In genomic region chr2:210366675-210367080, GRCh38 we compare ENCODE assay signal across 19 cellular contexts. TPM values are rescaled to one million over a fixed set of nuclear protein-coding genes. Genes with fewer than 3 reads are reported as not detected.
DNase-seq lines count a peak whose midpoint lies in the region; ATAC-seq, FAIRE-seq and TF ChIP-seq lines count a peak whose summit lies in the region.
"Had no signal": no experiment of that assay in that cellular context is flagged by ENCODE, and none has a peak within 500 bp of the region (broad histone marks: within the 10 kb centered on the region; RNA-seq: fewer than 3 reads in every experiment).

No MANE protein-coding gene starts in this region.

- peaks cover 0 to 6% (median 4%) of the 10 kb centered on the region in 6 donors for H3K9me3 Mint-ChIP-seq in immature natural killer cell

- no peaks in the 10 kb centered on the region for H3K27me3 ChIP-seq in MG63
- H3K27me3 ChIP-seq: BLaER1 treated with 17β-estradiol and CSF1 and Interleukin-3, amounts not matched to agents 10 nM and 100 nM; right lobe of liver had no signal

- DNase-seq in MG63 (peak; percentile 1), sciatic nerve (ENCODE audit: low spot score) (no peak), immature natural killer cell (no peak), NOMO-1 treated with dmso at 0.1 percent for 144 hours (lab: John Stamatoyannopoulos, UW; ENCODE audit: unreplicated experiment) (no peak), G401 (ENCODE audit: low spot score) (no peak), kidney (no peak)
- DNase-seq: activated CD4-positive, CD25-positive, alpha-beta regulatory T cell; cerebellar nuclear complex; hypothalamus; right lobe of liver; SW 1271 had no signal

- in situ Hi-C loops in G401 (cut with HindIII; ENCODE audit: low sequenced_read_pairs) = no loop called here

- TF ChIP-seq CTCF in kidney (IDR thresholded peaks at IDR 0.05; ENCODE audit: borderline replicate concordance, extremely low read depth, insufficient read depth) = no peak

- intact Hi-C loops in sciatic nerve (cut with DNase I) = no loop called here
- intact Hi-C loops in kidney (cut with DNase I) = no loop called here

- no peak overlapping the region for H3K27ac Mint-ChIP-seq in immature natural killer cell
- H3K27ac Mint-ChIP-seq: activated naive CD8-positive, alpha-beta T cell had no signal

- no peak overlapping the region for H3K4me3 ChIP-seq in MG63
- H3K4me3 ChIP-seq in kidney (ENCODE audit: low read length in 2 of 2) = no peak overlapping the region
- H3K4me3 ChIP-seq: BLaER1 treated with 17β-estradiol and CSF1 and Interleukin-3, amounts not matched to agents 10 nM and 100 nM; right lobe of liver had no signal

- H3K9me3 ChIP-seq in MG63 (no peaks in the 10 kb centered on the region), kidney (ENCODE audit: control insufficient read depth in 1 of 2, low read length in 2 of 2) (no peaks in the 10 kb centered on the region)
- H3K9me3 ChIP-seq: right lobe of liver had no signal

- no peaks in the 10 kb centered on the region for H3K4me1 ChIP-seq in kidney (ENCODE audit: control insufficient read depth in 1 of 2, insufficient read depth in 1 of 2, low read depth in 1 of 2, low read length in 2 of 2)
- H3K4me1 ChIP-seq: BLaER1 treated with 17β-estradiol and CSF1 and Interleukin-3, amounts not matched to agents 10 nM and 100 nM; right lobe of liver had no signal

- H3K27me3 Mint-ChIP-seq in immature natural killer cell (ENCODE audit: low read depth in 3 of 3) = peaks cover 0 to 2% (median 1%) of the 10 kb centered on the region in 3 donors

- H3K36me3 ChIP-seq in MG63 (no peaks in the 10 kb centered on the region), kidney (ENCODE audit: control insufficient read depth in 1 of 2, insufficient read depth in 2 of 2, low read length in 2 of 2) (no peaks in the 10 kb centered on the region)
- H3K36me3 ChIP-seq: BLaER1 treated with 17β-estradiol and CSF1 and Interleukin-3, amounts not matched to agents 10 nM and 100 nM; right lobe of liver had no signal

- H3K4me3 Mint-ChIP-seq in immature natural killer cell = no peak overlapping the region
- H3K4me3 Mint-ChIP-seq: activated naive CD8-positive, alpha-beta T cell had no signal

- H3K4me1 Mint-ChIP-seq in immature natural killer cell = no peaks in the 10 kb centered on the region

- ATAC-seq in GM19043 (IDR thresholded peaks at IDR 0.05; ENCODE audit: low read depth, unreplicated experiment) (peak; percentile 66), HG02938 (IDR thresholded peaks at IDR 0.05; ENCODE audit: unreplicated experiment) (peak; percentile 47), sciatic nerve (peak; percentile 92)
- ATAC-seq: right lobe of liver had no signal

- H3K36me3 Mint-ChIP-seq in immature natural killer cell = no peaks in the 10 kb centered on the region
- H3K36me3 Mint-ChIP-seq: activated naive CD8-positive, alpha-beta T cell had no signal

- no peak overlapping the region for H3K27ac ChIP-seq in kidney (ENCODE audit: low read depth in 2 of 2, low read length in 2 of 2)
- H3K27ac ChIP-seq: BLaER1 treated with 17β-estradiol and CSF1 and Interleukin-3, amounts not matched to agents 10 nM and 100 nM; right lobe of liver had no signal

- H3K9ac ChIP-seq in kidney (ENCODE audit: low read length in 2 of 2) = no peak overlapping the region
- H3K9ac ChIP-seq: BLaER1 treated with 17β-estradiol and CSF1 and Interleukin-3, amounts not matched to agents 10 nM and 100 nM had no signal

- FAIRE-seq in kidney (lab: Jason Lieb, UNC) = no peak

RNA-seq across cellular contexts. Expression of gene MYL1, which starts 51.7 kb away (rescaled TPM):
- not detected in 2 replicates for total RNA-seq in MG63 (2014; rRNA removed; shearing (Covaris generic); ENCODE audit: low replicate concordance)
- total RNA-seq in sciatic nerve (not detected), kidney (not detected)
- polyA plus RNA-seq in immature natural killer cell (not detected), kidney (ENCODE audit: insufficient read depth, low read depth, low replicate concordance) (not detected)
- total RNA-seq in G401 (2014; rRNA removed; shearing (Covaris generic)) = not detected in 2 replicates
- total RNA-seq: Daoy, liver, OCI-LY7 had no signal
- polyA plus RNA-seq: liver, neural cell had no signal
